In the genomic region with DNA sequence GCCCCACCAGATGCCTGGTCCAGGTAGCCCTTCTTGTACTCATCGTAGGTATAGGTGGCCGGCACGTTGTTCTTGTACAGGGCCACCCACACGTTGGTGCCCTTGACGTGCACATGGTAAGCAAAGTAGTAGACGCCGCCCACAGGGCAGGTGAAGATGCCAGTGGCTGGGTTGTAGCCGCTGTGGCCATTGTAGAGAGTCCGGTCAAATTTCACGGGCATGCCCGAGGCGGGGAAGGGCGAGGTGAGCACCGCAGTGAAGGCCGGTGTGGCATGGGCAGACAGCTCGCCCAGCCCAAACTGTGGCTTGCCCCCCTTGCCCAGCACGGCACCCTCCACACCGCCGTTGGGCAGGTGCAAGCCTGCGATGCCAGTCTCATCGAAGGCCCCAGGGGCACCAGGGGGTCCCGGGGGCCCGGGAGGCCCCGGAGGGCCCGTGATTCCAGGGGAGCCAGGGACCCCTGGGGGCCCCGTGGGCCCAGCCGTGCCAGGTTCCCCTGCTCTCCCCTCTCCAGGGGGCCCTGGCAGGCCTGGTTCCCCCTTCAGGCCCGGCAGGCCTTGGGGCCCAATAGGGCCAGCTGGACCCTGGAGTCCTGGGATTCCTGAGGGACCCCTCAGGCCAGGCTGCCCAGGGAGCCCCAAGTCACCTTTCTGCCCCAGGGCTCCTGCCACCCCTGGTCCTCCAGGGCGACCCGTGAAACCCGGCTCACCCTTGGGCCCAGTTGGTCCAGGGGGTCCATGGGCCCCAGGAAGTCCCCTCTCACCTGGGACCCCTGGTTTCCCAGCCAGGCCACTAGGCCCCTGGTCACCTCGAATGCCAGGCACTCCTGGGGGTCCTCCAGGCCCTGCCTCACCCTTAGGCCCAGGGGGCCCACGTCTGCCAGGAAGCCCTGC, we compare ENCODE assay signal across 12 cellular contexts. TPM values are rescaled to one million over a fixed set of nuclear protein-coding genes. Genes with fewer than 3 reads are reported as not detected.
"Had no signal": no experiment of that assay in that cellular context is flagged by ENCODE, and none has a peak within 500 bp of the region (broad histone marks: within the 10 kb centered on the region; RNA-seq: fewer than 3 reads in every experiment).

No MANE protein-coding gene starts in this region.

- H3K27me3 ChIP-seq: breast epithelium, dorsolateral prefrontal cortex, left lung, pancreas had no signal

- H3K27ac ChIP-seq: left lung, pancreas had no signal

- H3K9me3 ChIP-seq: breast epithelium, left lung, pancreas had no signal

- H3K4me1 ChIP-seq: pancreas had no signal

- H3K4me3 ChIP-seq: breast epithelium, dorsolateral prefrontal cortex, left lung, pancreas had no signal

- H3K36me3 ChIP-seq: breast epithelium had no signal

- DNase-seq: activated CD4-positive, alpha-beta T cell treated with anti-CD3 and anti-CD28 coated beads, Interleukin-2, amount 10 ng/mL, durations not matched to agents 7 days and 5 days; activated CD4-positive, CD25-positive, alpha-beta regulatory T cell; dorsolateral prefrontal cortex; foreskin melanocyte; head of caudate nucleus had no signal

RNA-seq across cellular contexts. Expression of a gene that starts 14.0 kb away (rescaled TPM):
- total RNA-seq: activated CD4-positive, alpha-beta T cell treated with anti-CD3 and anti-CD28 coated beads, Interleukin-2, amount 10 ng/mL, durations not matched to agents 7 days and 5 days; activated CD8-positive, alpha-beta memory T cell treated with anti-CD3 and anti-CD28 coated beads for 36 hours; aorta; natural killer cell treated with Interleukin-12 subunit alpha and Interleukin-12 subunit beta and Interleukin-15 and Interleukin-18, amount 100 ng/mL, for 72 hours had no signal

RNA-seq across cellular contexts. Expression of a gene that starts 27.1 kb away (rescaled TPM):
- total RNA-seq: activated CD4-positive, alpha-beta T cell treated with anti-CD3 and anti-CD28 coated beads, Interleukin-2, amount 10 ng/mL, durations not matched to agents 7 days and 5 days; activated T-helper 2 cell treated with anti-CD3 and anti-CD28 coated beads, Interferon-gamma antibody, Interleukin-2, Interleukin-4, amounts not matched to agents 10 μg/mL and 5 μg/mL and 100 μg/mL, durations not matched to agents 14 hours and 24 hours and 36 hours had no signal
